Comparison of ENCODE assay signal across 8 cellular contexts in genomic region chr7:70856889-70857511, GRCh38.
A peak's percentile ranks its signal among the peaks of the same experiment; 100 is the strongest.
DNase-seq lines count a peak whose midpoint lies in the region; ATAC-seq and TF ChIP-seq lines count a peak whose summit lies in the region.

No MANE protein-coding gene starts in this region.

- no peaks in the 10 kb centered on the region for H3K9me3 ChIP-seq in uterus

- no peak overlapping the region for H3K27ac ChIP-seq in uterus

- H3K36me3 ChIP-seq in uterus = no peaks in the 10 kb centered on the region

- no peak overlapping the region for H3K4me3 ChIP-seq in uterus

- H3K4me1 ChIP-seq in uterus = no peaks in the 10 kb centered on the region

- no peak for ATAC-seq in HG02763 (IDR thresholded peaks at IDR 0.05; ENCODE audit: unreplicated experiment)

- DNase-seq in DMS114 treated with DMSO at 0.1 percent for 48 hours (lab: John Stamatoyannopoulos, UW; ENCODE audit: unreplicated experiment) = peak; percentile 76
- DNase-seq in RKO (ENCODE audit: low spot score) = peak; percentile 63
- DNase-seq in activated effector memory CD4-positive, alpha-beta T cell treated with anti-CD3 and anti-CD28 coated beads, Interleukin-2, amount 50 U/mL, for 16 hours = peak; percentile 86
- DNase-seq in glomerular visceral epithelial cell (ENCODE audit: extremely low spot score) = peak; percentile 5
- DNase-seq in pons (ENCODE audit: low spot score) = peak; percentile 35
- peak; percentile 57 to 59 for DNase-seq in uterus

- no peak for TF ChIP-seq POLR2A in uterus (IDR thresholded peaks at IDR 0.05)

- no peak for TF ChIP-seq EP300 in Ishikawa (IDR thresholded peaks at IDR 0.05; ENCODE audit: borderline replicate concordance)

- TF ChIP-seq CTCF in uterus (IDR thresholded peaks at IDR 0.05) = peak; percentile 63 to 92 (median 76)

- intact Hi-C loops in uterus (cut with DNase I; ENCODE audit: low total_unique reads) = loop anchor here (5.0 kb wide), 1 partner anchor 880 kb away; no protein-coding TSS in a partner anchor

- no peaks in the 10 kb centered on the region for H3K27me3 ChIP-seq in uterus

- peak; percentile 66 for TF ChIP-seq RAD21 in Ishikawa (IDR thresholded peaks at IDR 0.05; ENCODE audit: low read depth)

TF ChIP-seq in Ishikawa, 13 proteins besides CTCF, POLR2A, EP300 and RAD21:
- no peak for TF ChIP-seq TAF1 (IDR thresholded peaks at IDR 0.05; ENCODE audit: low read depth)
- TF ChIP-seq TCF12 (IDR thresholded peaks at IDR 0.05; ENCODE audit: low read depth) = no peak
- TF ChIP-seq EGR1 (IDR thresholded peaks at IDR 0.05) = no peak
- TF ChIP-seq USF1 (IDR thresholded peaks at IDR 0.05) = no peak
- TF ChIP-seq NFIC (IDR thresholded peaks at IDR 0.05) = no peak
- no peak for TF ChIP-seq FOXM1 (IDR thresholded peaks at IDR 0.05; ENCODE audit: borderline replicate concordance, low read depth)
- no peak for TF ChIP-seq REST (IDR thresholded peaks at IDR 0.05; ENCODE audit: low read depth)
- TF ChIP-seq ZBTB7A (IDR thresholded peaks at IDR 0.05; ENCODE audit: low read depth) = no peak
- TF ChIP-seq MAX (IDR thresholded peaks at IDR 0.05) = no peak
- TF ChIP-seq CEBPB (IDR thresholded peaks at IDR 0.05) = no peak
- TF ChIP-seq TEAD4 (IDR thresholded peaks at IDR 0.05) = no peak
- no peak for TF ChIP-seq CREB1 (IDR thresholded peaks at IDR 0.05; ENCODE audit: low read depth)
- TF ChIP-seq YY1 (IDR thresholded peaks at IDR 0.05; ENCODE audit: low read depth) = no peak
TF ChIP-seq in Ishikawa: peak in this region for 0.

Comparison
In these comparisons a context has a peak if more than half of its experiments do, and no peak if none do; other contexts are left out.
1. DNase-seq: peak in every context shown above with its lines; median percentile 86 in activated effector memory CD4-positive, alpha-beta T cell treated with anti-CD3 and anti-CD28 coated beads, Interleukin-2, amount 50 U/mL, for 16 hours; 76 in DMS114 treated with DMSO at 0.1 percent for 48 hours; 63 in RKO; 58 in uterus; 35 in pons; 5 in glomerular visceral epithelial cell.